Comparison of ENCODE assay signal across 17 cellular contexts in the genomic region with DNA sequence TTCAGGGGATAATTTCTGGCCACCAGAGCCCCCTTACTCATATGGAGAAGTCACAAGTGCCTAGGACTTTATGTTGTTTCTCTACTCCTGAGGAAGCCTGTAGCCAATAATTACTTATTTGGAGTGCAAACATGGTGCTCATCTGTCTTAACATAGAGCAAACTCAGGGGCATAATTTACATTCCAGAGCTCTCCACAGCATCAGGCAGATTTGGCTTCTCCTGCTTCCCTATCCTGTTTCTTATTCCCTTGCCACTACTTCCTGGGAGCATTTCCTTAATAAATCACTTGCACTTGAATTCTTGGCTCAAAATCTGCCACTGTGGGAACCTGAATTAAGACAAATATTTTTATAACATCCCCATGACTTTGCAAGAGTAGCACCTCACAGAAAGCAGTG.
"Had no signal": no experiment of that assay in that cellular context is flagged by ENCODE, and none has a peak within 500 bp of the region (broad histone marks: within the 10 kb centered on the region; RNA-seq: fewer than 3 reads in every experiment).

No MANE protein-coding gene starts in this region.

- H3K27ac ChIP-seq: HL-60, KMS-11, RWPE1 had no signal

- H3K9ac ChIP-seq: KMS-11 had no signal

- ATAC-seq: K562, Panc1, PC-3 had no signal

- H3K4me3 ChIP-seq: K562 had no signal

- H3K4me2 ChIP-seq: KMS-11 had no signal

- DNase-seq: Kasumi-1, MM.1S, NCI-H1092 treated with DMSO at 0.1 percent for 48 hours, NCI-H1436, NCI-H187, NCI-H2029 treated with DMSO at 0.1 percent for 48 hours, NCI-H2171 treated with DMSO at 0.1 percent for 48 hours, NCI-H524, NCI-H69, NCI-H774, PC-3, SHP77 had no signal
